In genomic region chr16:27316038-27316680, GRCh38 we compare ENCODE assay signal across 10 cellular contexts. TPM values are rescaled to one million over a fixed set of nuclear protein-coding genes. Genes with fewer than 3 reads are reported as not detected.
DNase-seq lines count a peak whose midpoint lies in the region; ATAC-seq and TF ChIP-seq lines count a peak whose summit lies in the region.
"Had no signal": no experiment of that assay in that cellular context is flagged by ENCODE, and none has a peak within 500 bp of the region (broad histone marks: within the 10 kb centered on the region; RNA-seq: fewer than 3 reads in every experiment).

No MANE protein-coding gene starts in this region.

- no peak for DNase-seq in activated naive CD4-positive, alpha-beta T cell treated with anti-CD3 and anti-CD28 coated beads, Interleukin-2, amount 10 ng/mL, durations not matched to agents 7 days and 5 days
- no peak for DNase-seq in activated naive CD4-positive, alpha-beta T cell treated with anti-CD3 and anti-CD28 coated beads, Interleukin-2, amount 50 U/mL, for 16 hours
- peak; percentile 49 for DNase-seq in MCF 10A (ENCODE audit: unreplicated experiment)
- DNase-seq in upper lobe of left lung = peak in 1 of 2 donors; percentile 21
- DNase-seq in NCI-H1930 (lab: John Stamatoyannopoulos, UW) = no peak
- no peak for DNase-seq in GM10266 (ENCODE audit: extremely low spot score)
- DNase-seq in NCI-H146 (lab: John Stamatoyannopoulos, UW) = no peak
- DNase-seq: NCI-H187 had no signal

- no peaks in the 10 kb centered on the region for H3K9me3 Mint-ChIP-seq in activated naive CD4-positive, alpha-beta T cell treated with anti-CD3 and anti-CD28 coated beads, Interleukin-2, amount 10 ng/mL, durations not matched to agents 7 days and 5 days
- no peaks in the 10 kb centered on the region for H3K9me3 Mint-ChIP-seq in MCF 10A (ENCODE audit: unreplicated experiment)

- TF ChIP-seq EP300 in upper lobe of left lung (IDR thresholded peaks at IDR 0.05) = no peak

- H3K27me3 Mint-ChIP-seq in activated naive CD4-positive, alpha-beta T cell treated with anti-CD3 and anti-CD28 coated beads, Interleukin-2, amount 10 ng/mL, durations not matched to agents 7 days and 5 days = peaks cover 17% of the 10 kb centered on the region
- H3K27me3 Mint-ChIP-seq in MCF 10A (ENCODE audit: insufficient read depth, unreplicated experiment) = no peaks in the 10 kb centered on the region

- POLR2A ChIA-PET in MCF 10A (lab: Yijun Ruan, JAX) = interaction anchor here (0.5 to 5.0 kb wide), 10 partner anchors 11 to 129 kb away, joined by 3 to 57 read pairs (median 4); partner anchors contain the start of genes KDM8 and NSMCE1

- peak overlapping the region; percentile 94 for H3K4me3 Mint-ChIP-seq in activated naive CD4-positive, alpha-beta T cell treated with anti-CD3 and anti-CD28 coated beads, Interleukin-2, amount 10 ng/mL, durations not matched to agents 7 days and 5 days
- H3K4me3 Mint-ChIP-seq in MCF 10A (ENCODE audit: unreplicated experiment) = peak overlapping the region; percentile 81

- H3K27me3 ChIP-seq in muscle layer of duodenum (ENCODE audit: low read depth, low read length) (no peaks in the 10 kb centered on the region), upper lobe of left lung (no peaks in the 10 kb centered on the region)

- H3K27ac Mint-ChIP-seq in activated naive CD4-positive, alpha-beta T cell treated with anti-CD3 and anti-CD28 coated beads, Interleukin-2, amount 10 ng/mL, durations not matched to agents 7 days and 5 days = peak overlapping the region; percentile 95
- H3K27ac Mint-ChIP-seq in MCF 10A (ENCODE audit: low read depth, unreplicated experiment) = peak overlapping the region; percentile 65

- CTCF ChIA-PET in activated naive CD4-positive, alpha-beta T cell treated with anti-CD3 and anti-CD28 coated beads, Interleukin-2, amount 10 ng/mL, durations not matched to agents 7 days and 5 days (lab: Charles Lee) = interaction anchor here (0.9 to 5.7 kb wide), 8 partner anchors 11 to 137 kb away, joined by 3 to 159 read pairs (median 10); no protein-coding TSS in a partner anchor
- CTCF ChIA-PET in MCF 10A (lab: Yijun Ruan, JAX) = interaction anchor here (0.6 to 5.9 kb wide), 4 partner anchors 9 to 122 kb away, joined by 3 to 36 read pairs (median 3); no protein-coding TSS in a partner anchor

- H3K4me1 ChIP-seq in muscle layer of duodenum (ENCODE audit: control insufficient read depth in 1 of 2, insufficient read depth in 2 of 2, low read length in 2 of 2) = peaks cover 16 to 37% of the 10 kb centered on the region in 2 donors
- peaks cover 60 to 77% (median 73%) of the 10 kb centered on the region in 4 donors for H3K4me1 ChIP-seq in upper lobe of left lung

- H3K4me1 Mint-ChIP-seq in activated naive CD4-positive, alpha-beta T cell treated with anti-CD3 and anti-CD28 coated beads, Interleukin-2, amount 10 ng/mL, durations not matched to agents 7 days and 5 days = peaks cover 60% of the 10 kb centered on the region
- H3K4me1 Mint-ChIP-seq in MCF 10A (ENCODE audit: insufficient read depth, unreplicated experiment) = peaks cover 52% of the 10 kb centered on the region

- H3K9me3 ChIP-seq in muscle layer of duodenum (ENCODE audit: control insufficient read depth in 1 of 2, low read length in 2 of 2) (no peaks in the 10 kb centered on the region), upper lobe of left lung (no peaks in the 10 kb centered on the region)
- H3K9me3 ChIP-seq: mucosa of descending colon had no signal

- no peaks in the 10 kb centered on the region for H3K36me3 ChIP-seq in muscle layer of duodenum (ENCODE audit: control insufficient read depth in 1 of 2, insufficient read depth in 2 of 2, low read length in 2 of 2)
- peaks cover 0 to 14% (median 0%) of the 10 kb centered on the region in 4 donors for H3K36me3 ChIP-seq in upper lobe of left lung

- TF ChIP-seq CTCF in MCF 10A (IDR thresholded peaks at IDR 0.05; ENCODE audit: unreplicated experiment) (no peak), upper lobe of left lung (IDR thresholded peaks at IDR 0.05) (no peak), GM10266 (IDR thresholded peaks at IDR 0.05; ENCODE audit: control insufficient read depth, insufficient read depth, low read depth, missing control alignments) (no peak)

- TF ChIP-seq POLR2A in upper lobe of left lung (IDR thresholded peaks at IDR 0.05) = no peak

- no TSS peak for BruUV-seq in MCF 10A (replicated peaks; lab: Mats Ljungman, UMichigan)

- intact Hi-C loops in MCF 10A (cut with micrococcal nuclease) = loop anchor here (5.0 kb wide), 1 partner anchor 41 kb away; no protein-coding TSS in a partner anchor

- peak overlapping the region; percentile 89 for H3K27ac ChIP-seq in muscle layer of duodenum (ENCODE audit: low read length)
- peak overlapping the region; percentile 98 to 100 (median 100) for H3K27ac ChIP-seq in upper lobe of left lung

- H3K4me3 ChIP-seq in muscle layer of duodenum (ENCODE audit: low read depth in 1 of 2, low read length in 2 of 2) = peak overlapping the region; percentile 71 to 86
- peak overlapping the region; percentile 9 to 96 (median 94) for H3K4me3 ChIP-seq in upper lobe of left lung
- H3K4me3 ChIP-seq: mucosa of descending colon had no signal

- peaks cover 60% of the 10 kb centered on the region for H3K36me3 Mint-ChIP-seq in activated naive CD4-positive, alpha-beta T cell treated with anti-CD3 and anti-CD28 coated beads, Interleukin-2, amount 10 ng/mL, durations not matched to agents 7 days and 5 days
- peaks cover 15% of the 10 kb centered on the region for H3K36me3 Mint-ChIP-seq in MCF 10A (ENCODE audit: insufficient read depth, unreplicated experiment)

- ATAC-seq in upper lobe of left lung (ENCODE audit: low FRiP score in 2 of 2) = no peak

- WGBS in upper lobe of left lung, 2 donors = 54 to 56% methylated on average over 8 of the region's 8 CpGs

RNA-seq across cellular contexts. Expression of gene IL4R, which starts 2.4 kb away (rescaled TPM):
- 50.4 and 51.9 TPM in 2 replicates for total RNA-seq in MCF 10A (2022)
- total RNA-seq in upper lobe of left lung = 100 to 1,000 TPM in 5 of 6 donors, 10 to 100 TPM in 1; 87.0 to 202 (median 153) TPM

RNA-seq across cellular contexts. Expression of gene NSMCE1, which starts 47.6 kb away (rescaled TPM):
- total RNA-seq in MCF 10A (2022) (106 and 119 TPM in 2 replicates), upper lobe of left lung (10 to 100 TPM; 14.7 to 50.6 (median 31.0) TPM)
